In the genomic region with DNA sequence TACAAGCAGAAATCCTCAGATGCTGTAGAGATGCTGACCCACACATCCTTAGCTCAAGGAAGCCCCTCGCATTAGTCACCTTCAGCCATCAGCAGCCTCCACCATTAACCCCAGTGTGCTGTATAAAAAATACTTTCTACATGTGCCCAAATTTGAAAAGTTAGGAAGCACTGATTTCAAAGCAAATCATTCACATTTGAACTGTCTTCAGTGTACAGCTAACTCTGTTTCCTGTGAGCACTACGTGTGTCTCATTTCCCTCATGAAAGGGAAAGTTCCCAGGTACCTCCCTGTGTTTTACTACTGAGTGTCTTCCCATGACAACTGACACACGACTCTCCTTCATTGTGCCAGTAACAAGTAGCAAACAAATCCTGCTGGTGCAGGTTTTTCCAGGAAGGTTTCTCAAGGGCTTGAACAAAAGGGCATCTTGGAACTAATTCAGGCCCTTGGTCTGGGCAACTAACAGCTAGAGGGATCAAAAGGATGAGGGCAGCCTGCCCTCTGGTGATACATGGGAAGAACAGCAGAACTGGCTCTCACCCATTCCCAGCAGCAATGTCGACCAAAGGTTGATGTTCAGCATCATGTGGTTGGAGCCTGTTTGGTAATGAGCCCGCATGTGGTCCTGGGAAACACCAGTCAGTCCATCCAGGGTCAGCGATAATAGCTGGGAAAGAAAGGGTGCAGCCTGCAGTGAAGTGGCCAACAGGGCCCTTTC, we compare ENCODE assay signal across 8 cellular contexts. TPM values are rescaled to one million over a fixed set of nuclear protein-coding genes. Genes with fewer than 3 reads are reported as not detected.
A peak's percentile ranks its signal among the peaks of the same experiment; 100 is the strongest.
DNase-seq lines count a peak whose midpoint lies in the region; ATAC-seq and TF ChIP-seq lines count a peak whose summit lies in the region.

No MANE protein-coding gene starts in this region.

- TF ChIP-seq CTCF in NB4 (IDR thresholded peaks at IDR 0.05; ENCODE audit: low read depth, low read length) = peak; percentile 57
- peak in 1 of 3 donors; percentile 52 for TF ChIP-seq CTCF in breast epithelium (IDR thresholded peaks at IDR 0.05)

- no peak overlapping the region for H3K4ac ChIP-seq in mesendoderm (ENCODE audit: low read depth, low read length)

- no peak overlapping the region for H2BK120ac ChIP-seq in mesendoderm (ENCODE audit: low read depth, low read length)

- H3K4me3 Mint-ChIP-seq in activated T-cell treated with anti-CD3 and anti-CD28 coated beads, Interleukin-2, amount 50 U/mL, for 24 hours = no peak overlapping the region

- no peak overlapping the region for H4K8ac ChIP-seq in mesendoderm (ENCODE audit: low read depth, low read length)

- peaks cover 12% of the 10 kb centered on the region for H3K79me1 ChIP-seq in mesendoderm (ENCODE audit: low read length)

- H3K9ac ChIP-seq in mesendoderm (ENCODE audit: low read length) = no peak overlapping the region

- WGBS in mesendoderm (ENCODE audit: extremely low coverage, insufficient coverage, low lambda C conversion rate) = no CpG with 5 or more reads among the region's 6 CpGs

- H3K27ac ChIP-seq in breast epithelium (peak overlapping the region; percentile 56 to 78), mesendoderm (ENCODE audit: low read depth, low read length) (no peak overlapping the region)

- no peak for DNase-seq in activated T-cell treated with anti-CD3 and anti-CD28 coated beads, Interleukin-2, amount 50 U/mL, for 24 hours
- no peak for DNase-seq in activated T-cell treated with anti-CD3 and anti-CD28 coated beads, Interleukin-2, amount 50 U/mL, for 1 hour
- DNase-seq in NB4 (ENCODE audit: low read depth) (peak; percentile 54), breast epithelium (ENCODE audit: low spot score in 2 of 2) (peak in 1 of 2 donors; percentile 68), mesendoderm (peak; percentile 77), NCI-H1092 (lab: John Stamatoyannopoulos, UW) (no peak), germinal center (ENCODE audit: low spot score) (no peak)

- H3K36me3 ChIP-seq in breast epithelium = peaks cover 4% of the 10 kb centered on the region
- peaks cover 16% of the 10 kb centered on the region for H3K36me3 ChIP-seq in mesendoderm (ENCODE audit: control insufficient read depth, insufficient read depth, low read length)

- H3K4me1 ChIP-seq in breast epithelium (peaks cover 0 to 10% of the 10 kb centered on the region in 2 donors), mesendoderm (ENCODE audit: control insufficient read depth, low read depth, low read length) (peaks cover 2% of the 10 kb centered on the region)

- peaks cover 81% of the 10 kb centered on the region for H3K36me3 Mint-ChIP-seq in activated T-cell treated with anti-CD3 and anti-CD28 coated beads, Interleukin-2, amount 50 U/mL, for 24 hours (ENCODE audit: low read depth)

- peak overlapping the region; percentile 79 for H3K27ac Mint-ChIP-seq in activated T-cell treated with anti-CD3 and anti-CD28 coated beads, Interleukin-2, amount 50 U/mL, for 24 hours

- no peak overlapping the region for H3K4me3 ChIP-seq in NB4 (ENCODE audit: low read depth, low read length)
- no peak overlapping the region for H3K4me3 ChIP-seq in breast epithelium
- H3K4me3 ChIP-seq in mesendoderm (ENCODE audit: low read length) = no peak overlapping the region

- H3K27me3 ChIP-seq in breast epithelium (no peaks in the 10 kb centered on the region), mesendoderm (ENCODE audit: insufficient read depth, low read length, poor library complexity) (no peaks in the 10 kb centered on the region)

- H2AK5ac ChIP-seq in mesendoderm (ENCODE audit: low read length) = no peak overlapping the region

- no peak overlapping the region for H3K23ac ChIP-seq in mesendoderm (ENCODE audit: low read length)

- H3K4me1 Mint-ChIP-seq in activated T-cell treated with anti-CD3 and anti-CD28 coated beads, Interleukin-2, amount 50 U/mL, for 24 hours (ENCODE audit: low read depth) = peaks cover 38% of the 10 kb centered on the region

- H3K9me3 ChIP-seq in breast epithelium = no peaks in the 10 kb centered on the region

- no peak overlapping the region for H3K4me2 ChIP-seq in mesendoderm (ENCODE audit: low read length)

- no peak overlapping the region for H2BK5ac ChIP-seq in mesendoderm (ENCODE audit: low read length)

- TF ChIP-seq POLR2A in NB4 (IDR thresholded peaks at IDR 0.05; ENCODE audit: extremely low read depth, insufficient read length) (no peak), breast epithelium (IDR thresholded peaks at IDR 0.05) (no peak)

- no peaks in the 10 kb centered on the region for H3K9me3 Mint-ChIP-seq in activated T-cell treated with anti-CD3 and anti-CD28 coated beads, Interleukin-2, amount 50 U/mL, for 24 hours

- no peak overlapping the region for H4K5ac ChIP-seq in mesendoderm (ENCODE audit: low read length)

- no peak for ATAC-seq in HG03354 (IDR thresholded peaks at IDR 0.05; ENCODE audit: poor library complexity, severe bottlenecking, unreplicated experiment)

- H3K18ac ChIP-seq in mesendoderm (ENCODE audit: low read length) = no peak overlapping the region

- H3K79me2 ChIP-seq in mesendoderm (ENCODE audit: control insufficient read depth, insufficient read depth, low read length) = peaks cover 9% of the 10 kb centered on the region

- H2BK15ac ChIP-seq in mesendoderm (replicated peaks; ENCODE audit: low read depth) = no peak overlapping the region

- H3K27me3 Mint-ChIP-seq in activated T-cell treated with anti-CD3 and anti-CD28 coated beads, Interleukin-2, amount 50 U/mL, for 24 hours = no peaks in the 10 kb centered on the region

- no peak overlapping the region for H3K56ac ChIP-seq in mesendoderm (ENCODE audit: low read length)

- intact Hi-C loops in breast epithelium (cut with DNase I; ENCODE audit: low total_unique reads) = loop anchor here (10.0 kb wide), 1 partner anchor 151 kb away; no protein-coding TSS in a partner anchor

RNA-seq across cellular contexts. Expression of gene SLC35B1, which starts 4.0 kb away (rescaled TPM):
- total RNA-seq in breast epithelium = 10 to 100 TPM; 33.0 to 44.1 (median 35.7) TPM
- 59.4 TPM for polyA plus RNA-seq in mesendoderm (2013, experiment 1 of 2)
- polyA plus RNA-seq in mesendoderm (2013, experiment 2 of 2) = 58.0 TPM

RNA-seq across cellular contexts. Expression of gene SPOP, which starts 25.8 kb away (rescaled TPM):
- 10 to 100 TPM; 48.3 to 73.8 (median 55.4) TPM for total RNA-seq in breast epithelium
- polyA plus RNA-seq in mesendoderm (2013, experiment 1 of 2) = 16.4 TPM
- 17.2 TPM for polyA plus RNA-seq in mesendoderm (2013, experiment 2 of 2)

Comparison
In these comparisons a context has a peak if more than half of its experiments do, and no peak if none do; other contexts are left out.
1. DNase-seq: peak in NB4 (single experiment) and mesendoderm (single experiment); none in activated T-cell treated with anti-CD3 and anti-CD28 coated beads, Interleukin-2, amount 50 U/mL, for 24 hours (single experiment), activated T-cell treated with anti-CD3 and anti-CD28 coated beads, Interleukin-2, amount 50 U/mL, for 1 hour (single experiment), NCI-H1092 (single experiment) and germinal center (single experiment).